ENCODE assay signal across 8 cellular contexts in the genomic region with DNA sequence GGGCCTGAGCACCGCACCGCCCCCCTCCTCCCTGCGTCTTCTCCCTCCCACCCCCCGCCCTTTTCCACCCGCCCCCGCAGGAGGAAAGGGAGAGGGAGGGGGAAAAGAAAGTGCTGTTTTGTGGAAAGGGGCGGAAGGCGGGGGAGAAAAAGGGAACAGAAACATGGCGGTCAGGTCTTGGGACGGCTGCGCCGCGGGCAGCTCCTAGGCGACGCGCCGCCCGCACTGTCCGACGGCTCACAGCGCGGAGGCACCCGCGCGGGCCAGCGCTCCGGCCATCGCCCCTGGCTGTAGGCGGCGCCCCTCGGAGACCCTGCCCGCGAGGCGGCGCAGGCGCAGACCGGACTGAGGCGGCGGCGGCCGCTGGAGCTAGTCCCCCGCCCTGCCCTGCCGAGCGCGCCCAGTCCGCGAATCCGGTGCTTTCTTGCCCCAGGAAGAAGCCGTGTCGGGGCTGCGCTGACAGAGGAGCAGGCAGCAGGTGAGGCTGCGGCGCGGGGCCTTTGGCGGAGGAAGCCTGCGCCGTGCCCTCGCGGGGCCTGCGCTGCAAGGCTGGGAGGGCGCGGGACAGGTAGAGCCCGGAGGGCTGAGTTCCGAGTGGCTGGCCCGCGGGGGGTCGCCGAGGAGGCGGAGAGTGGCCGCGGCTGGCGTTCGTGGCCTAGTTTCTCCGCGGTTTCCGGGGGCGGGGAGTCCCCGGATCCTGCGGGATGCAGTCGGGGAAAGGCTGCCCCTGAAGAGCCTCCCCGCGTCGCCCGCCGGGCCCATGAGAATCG. TPM values are rescaled to one million over a fixed set of nuclear protein-coding genes. Genes with fewer than 3 reads are reported as not detected.
DNase-seq lines count a peak whose midpoint lies in the region; ATAC-seq and TF ChIP-seq lines count a peak whose summit lies in the region.

A gene (plus strand): TSS at position 338 of the 770 bp plus-strand sequence. CDS start 45,482 bp downstream, outside the sequence.

- intact Hi-C loops in T-helper 2 cell treated with Interferon-gamma antibody and Interleukin-4, amounts not matched to agents 100 ng/mL and 5 ng/mL, for 36 hours (cut with micrococcal nuclease) = loop anchor here (1.0 to 2.0 kb wide), 8 partner anchors 36 to 227 kb away; a partner anchor contains a TSS

- peak; percentile 71 for DNase-seq in NCI-H146 treated with DMSO at 0.1 percent for 48 hours (lab: John Stamatoyannopoulos, UW; ENCODE audit: unreplicated experiment)
- DNase-seq in anterior cingulate cortex (lab: John Stamatoyannopoulos, UW) = peak in 57 of 58 donors; percentile 26 to 97 (median 86)
- peak; percentile 83 for DNase-seq in hepatic stellate cell (ENCODE audit: low spot score)
- DNase-seq in renal cortical epithelial cell (ENCODE audit: low read depth) = peak; percentile 64
- DNase-seq in cortex of kidney (lab: John Stamatoyannopoulos, UW) = no peak

- ATAC-seq in HG02840 (IDR thresholded peaks at IDR 0.05; ENCODE audit: low FRiP score, unreplicated experiment) = peak; percentile 73

- TF ChIP-seq POLR2A in GM15510 (IDR thresholded peaks at IDR 0.05; ENCODE audit: borderline replicate concordance, extremely low read depth, insufficient read length) = peak; percentile 58

RNA-seq across cellular contexts. Expression of the gene that starts here (rescaled TPM):
- total RNA-seq in T-helper 2 cell treated with Interferon-gamma antibody and Interleukin-4, amounts not matched to agents 100 ng/mL and 5 ng/mL, for 36 hours = 37.6 and 40.1 TPM in 2 replicates
- 79.9 and 155 TPM in 2 replicates for total RNA-seq in renal cortical epithelial cell
